In the genomic region with DNA sequence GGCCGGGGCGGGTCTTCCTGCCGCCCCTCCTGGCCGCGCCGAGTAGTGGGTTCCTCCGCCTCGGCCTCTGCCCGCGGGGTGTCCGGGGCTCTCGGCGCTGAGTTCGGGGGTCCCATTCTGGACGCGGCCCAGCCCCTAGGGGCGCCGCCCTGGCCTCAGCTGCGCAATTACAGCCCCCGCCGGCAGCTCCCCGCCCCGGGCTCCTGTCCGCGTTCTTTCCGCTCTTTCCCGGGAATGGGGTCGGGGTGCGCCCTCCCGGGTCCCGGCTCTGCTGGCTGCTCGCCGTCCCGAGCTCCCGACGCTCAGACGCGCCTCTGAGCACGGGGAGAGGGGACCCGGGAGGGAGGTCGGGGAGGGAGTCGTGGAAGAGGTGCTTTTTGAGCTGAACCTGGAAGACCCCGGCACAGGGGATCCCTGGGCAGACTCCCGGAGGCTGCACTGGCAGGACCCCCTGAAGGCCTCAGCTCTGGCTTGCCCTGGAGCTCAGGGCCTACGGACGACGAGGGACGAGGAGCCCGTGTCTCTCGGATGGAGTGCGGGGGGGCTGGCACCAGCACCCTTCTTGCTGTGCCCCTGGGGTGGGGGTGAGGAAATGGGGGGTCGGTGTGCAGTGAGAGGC, we compare ENCODE assay signal across 8 cellular contexts. TPM values are rescaled to one million over a fixed set of nuclear protein-coding genes. Genes with fewer than 3 reads are reported as not detected.
DNase-seq lines count a peak whose midpoint lies in the region; ATAC-seq and TF ChIP-seq lines count a peak whose summit lies in the region.

No MANE protein-coding gene starts in this region.

- intact Hi-C loops in Caco-2 (cut with micrococcal nuclease; ENCODE audit: unreplicated experiment) (loop anchor here (1.0 kb wide), 1 partner anchor 10 kb away; no protein-coding TSS in a partner anchor), ascending aorta (cut with DNase I) (loop anchor here (10.0 kb wide), 2 partner anchors 712 to 922 kb away; partner anchors contain the start of gene CTSD), lower lobe of right lung (cut with DNase I) (no loop called here)

- H3K9me3 ChIP-seq in Caco-2 = no peaks in the 10 kb centered on the region
- no peaks in the 10 kb centered on the region for H3K9me3 ChIP-seq in ascending aorta
- H3K9me3 ChIP-seq in lower lobe of right lung = no peaks in the 10 kb centered on the region

- POLR2A ChIA-PET in Caco-2 (lab: Charles Lee) = interaction anchor here (0.6 to 1.2 kb wide), 4 partner anchors 9 to 1145 kb away, joined by 3 to 12 read pairs (median 4); partner anchors contain the start of gene RPLP2

- peak overlapping the region; percentile 90 for H3K4me3 Mint-ChIP-seq in Caco-2 (ENCODE audit: unreplicated experiment)

- H3K36me3 ChIP-seq in Caco-2 (ENCODE audit: control insufficient read depth, insufficient read depth, low read length) (peaks cover 3% of the 10 kb centered on the region), ascending aorta (peaks cover 21 to 25% of the 10 kb centered on the region in 2 donors), lower lobe of right lung (peaks cover 27% of the 10 kb centered on the region)

- H3K4me1 ChIP-seq in Caco-2 (peaks cover 30% of the 10 kb centered on the region), ascending aorta (peaks cover 39 to 44% of the 10 kb centered on the region in 2 donors), lower lobe of right lung (peaks cover 77% of the 10 kb centered on the region)

- DNase-seq in Caco-2 = no peak
- DNase-seq in ascending aorta (ENCODE audit: low spot score in 2 of 2) = no peak
- no peak for DNase-seq in lower lobe of right lung
- no peak for DNase-seq in AG20443 (ENCODE audit: low spot score)
- DNase-seq in cerebellar cortex (ENCODE audit: low spot score) = no peak
- DNase-seq in AG08395 (ENCODE audit: low spot score) = no peak
- no peak for DNase-seq in GOT3 (lab: John Stamatoyannopoulos, UW)

- BruUV-seq in Caco-2 (replicated peaks; lab: Mats Ljungman, UMichigan) = no TSS peak

- TF ChIP-seq CTCF in Caco-2 (IDR thresholded peaks at IDR 0.05; ENCODE audit: insufficient read depth in 1 of 2, low read depth in 1 of 2, low read length in 1 of 2, severe bottlenecking in 1 of 2, unreplicated experiment in 1 of 2) (no peak), ascending aorta (IDR thresholded peaks at IDR 0.05) (no peak), lower lobe of right lung (IDR thresholded peaks at IDR 0.05) (no peak)

- ATAC-seq in HG02642 (IDR thresholded peaks at IDR 0.05; ENCODE audit: poor library complexity, unreplicated experiment) (peak; percentile 12), lower lobe of right lung (no peak)

- H3K4me3 ChIP-seq in Caco-2 (ENCODE audit: low read depth, low read length) = peak overlapping the region; percentile 68
- H3K4me3 ChIP-seq in ascending aorta = peak overlapping the region; percentile 94 to 98
- H3K4me3 ChIP-seq in lower lobe of right lung = peak overlapping the region; percentile 99

- H3K36me3 Mint-ChIP-seq in Caco-2 (ENCODE audit: insufficient read depth, unreplicated experiment) = peaks cover 52% of the 10 kb centered on the region

- no peaks in the 10 kb centered on the region for H3K27me3 Mint-ChIP-seq in Caco-2 (ENCODE audit: insufficient read depth, unreplicated experiment)

- CTCF ChIA-PET in Caco-2 (lab: Charles Lee) = interaction anchor here (0.6 to 1.5 kb wide), 3 partner anchors 9 to 24 kb away, joined by 3 to 4 read pairs (median 3); no protein-coding TSS in a partner anchor

- H3K4me1 Mint-ChIP-seq in Caco-2 (ENCODE audit: low read depth, unreplicated experiment) = peaks cover 18% of the 10 kb centered on the region

- H3K27me3 ChIP-seq in Caco-2 (replicated peaks; ENCODE audit: control insufficient read depth, insufficient read depth, low read length) (no peaks in the 10 kb centered on the region), ascending aorta (no peaks in the 10 kb centered on the region), lower lobe of right lung (ENCODE audit: low read depth) (no peaks in the 10 kb centered on the region)

- H3K9me3 Mint-ChIP-seq in Caco-2 (ENCODE audit: unreplicated experiment) = no peaks in the 10 kb centered on the region

- H3K27ac Mint-ChIP-seq in Caco-2 (ENCODE audit: unreplicated experiment) = peak overlapping the region; percentile 88

- H3K27ac ChIP-seq in ascending aorta (peak overlapping the region; percentile 92 to 95), lower lobe of right lung (peak overlapping the region; percentile 94)

RNA-seq across cellular contexts. Expression of gene TSPAN4, which starts 0.5 kb away (rescaled TPM):
- total RNA-seq in Caco-2 (2022) (84.5 and 95.9 TPM in 2 replicates), ascending aorta (252 TPM), lower lobe of right lung (140 TPM)

RNA-seq across cellular contexts. Expression of gene POLR2L, which starts 0.9 kb away (rescaled TPM):
- total RNA-seq in Caco-2 (2022) (139 and 141 TPM in 2 replicates), ascending aorta (141 TPM), lower lobe of right lung (127 TPM)

RNA-seq across cellular contexts. Expression of gene CD151, which starts 10.4 kb away (rescaled TPM):
- total RNA-seq in Caco-2 (2022) (268 and 302 TPM in 2 replicates), ascending aorta (898 TPM), lower lobe of right lung (387 TPM)

RNA-seq across cellular contexts. Expression of gene CRACR2B, which starts 15.5 kb away (rescaled TPM):
- 15.4 and 16.3 TPM in 2 replicates for total RNA-seq in Caco-2 (2022)
- 20.5 TPM for total RNA-seq in ascending aorta
- total RNA-seq in lower lobe of right lung = 43.6 TPM

RNA-seq across cellular contexts. Expression of gene PNPLA2, which starts 24.5 kb away (rescaled TPM):
- total RNA-seq in Caco-2 (2022) (84.7 and 93.6 TPM in 2 replicates), ascending aorta (214 TPM), lower lobe of right lung (137 TPM)
